ENCODE assay signal across 20 cellular contexts in genomic region chr7:562394-562675, GRCh38.
"Had no signal": no experiment of that assay in that cellular context is flagged by ENCODE, and none has a peak within 500 bp of the region (broad histone marks: within the 10 kb centered on the region; RNA-seq: fewer than 3 reads in every experiment).

No MANE protein-coding gene starts in this region.

- H3K9me3 Mint-ChIP-seq: activated B cell treated with CpG ODN at 0.5 μM for 24 hours; activated CD4-positive, alpha-beta memory T cell treated with anti-CD3 and anti-CD28 coated beads, Interleukin-2, amount 10 ng/mL, durations not matched to agents 7 days and 5 days; activated naive CD8-positive, alpha-beta T cell treated with anti-CD3 and anti-CD28 coated beads for 36 hours; brain; effector memory CD8-positive, alpha-beta T cell; mesothelial cell of epicardium; neural crest cell; stimulated activated naive CD8-positive, alpha-beta T cell treated with anti-CD3 and anti-CD28 coated beads, Interleukin-15, Interleukin-2, amounts not matched to agents 100 ng/mL and 50 ng/mL, for 24 hours had no signal

- H3K9me3 ChIP-seq: prostate gland, right atrium auricular region, tibial nerve had no signal

- H3K36me3 Mint-ChIP-seq: mesothelial cell of epicardium had no signal

- H3K27ac Mint-ChIP-seq: activated B cell treated with CpG ODN at 0.5 μM for 24 hours; activated CD4-positive, alpha-beta memory T cell treated with anti-CD3 and anti-CD28 coated beads, Interleukin-2, amount 10 ng/mL, durations not matched to agents 7 days and 5 days; activated naive CD8-positive, alpha-beta T cell treated with anti-CD3 and anti-CD28 coated beads for 36 hours; brain; mesothelial cell of epicardium; stimulated activated naive CD8-positive, alpha-beta T cell treated with anti-CD3 and anti-CD28 coated beads, Interleukin-15, Interleukin-2, amounts not matched to agents 100 ng/mL and 50 ng/mL, for 24 hours had no signal

- H3K4me1 ChIP-seq: prostate gland had no signal

- H3K4me3 Mint-ChIP-seq: activated B cell treated with CpG ODN at 0.5 μM for 24 hours; activated CD4-positive, alpha-beta memory T cell treated with anti-CD3 and anti-CD28 coated beads, Interleukin-2, amount 10 ng/mL, durations not matched to agents 7 days and 5 days; activated naive CD8-positive, alpha-beta T cell treated with anti-CD3 and anti-CD28 coated beads for 36 hours; brain; effector memory CD8-positive, alpha-beta T cell; mesothelial cell of epicardium; neural crest cell; stimulated activated naive CD8-positive, alpha-beta T cell treated with anti-CD3 and anti-CD28 coated beads, Interleukin-15, Interleukin-2, amounts not matched to agents 100 ng/mL and 50 ng/mL, for 24 hours had no signal

- H3K4me1 Mint-ChIP-seq: activated B cell treated with CpG ODN at 0.5 μM for 24 hours; activated CD4-positive, alpha-beta memory T cell treated with anti-CD3 and anti-CD28 coated beads, Interleukin-2, amount 10 ng/mL, durations not matched to agents 7 days and 5 days; neural crest cell had no signal

- H3K27me3 ChIP-seq: hepatocyte, right atrium auricular region, tibial nerve had no signal

- H3K27me3 Mint-ChIP-seq: activated B cell treated with CpG ODN at 0.5 μM for 24 hours; activated CD4-positive, alpha-beta memory T cell treated with anti-CD3 and anti-CD28 coated beads, Interleukin-2, amount 10 ng/mL, durations not matched to agents 7 days and 5 days; activated naive CD8-positive, alpha-beta T cell treated with anti-CD3 and anti-CD28 coated beads for 36 hours; brain; effector memory CD8-positive, alpha-beta T cell; stimulated activated naive CD8-positive, alpha-beta T cell treated with anti-CD3 and anti-CD28 coated beads, Interleukin-15, Interleukin-2, amounts not matched to agents 100 ng/mL and 50 ng/mL, for 24 hours had no signal

- ATAC-seq: effector memory CD8-positive, alpha-beta T cell had no signal

- H3K4me3 ChIP-seq: hepatocyte, lung, prostate gland, right atrium auricular region, skin epidermis, tibial nerve had no signal

- H3K36me3 ChIP-seq: prostate gland, right atrium auricular region, tibial nerve had no signal

- DNase-seq: activated B cell treated with CpG ODN at 0.5 μM for 24 hours; activated CD4-positive, alpha-beta memory T cell treated with anti-CD3 and anti-CD28 coated beads, Interleukin-2, amount 10 ng/mL, durations not matched to agents 7 days and 5 days; activated CD4-positive, alpha-beta T cell treated with anti-CD3 and anti-CD28 coated beads for 4 hours; activated gamma-delta T cell; activated naive CD8-positive, alpha-beta T cell treated with anti-CD3 and anti-CD28 coated beads for 36 hours; caudate nucleus; effector memory CD8-positive, alpha-beta T cell; foreskin fibroblast; stimulated activated CD4-positive, alpha-beta T cell treated with anti-CD3 and anti-CD28 coated beads, Interleukin-2, amount 100 ng/mL, for 48 hours; SW 1271 had no signal

- H3K27ac ChIP-seq: hepatocyte, prostate gland, right atrium auricular region, skin epidermis, tibial nerve had no signal
